ENCODE assay signal across 24 cellular contexts in genomic region chr6:149081281-149081680, GRCh38.
DNase-seq lines count a peak whose midpoint lies in the region; ATAC-seq, FAIRE-seq and TF ChIP-seq lines count a peak whose summit lies in the region.
"Had no signal": no experiment of that assay in that cellular context is flagged by ENCODE, and none has a peak within 500 bp of the region (broad histone marks: within the 10 kb centered on the region; RNA-seq: fewer than 3 reads in every experiment).

No MANE protein-coding gene starts in this region.

- H3K9me3 ChIP-seq in SK-N-SH = no peaks in the 10 kb centered on the region
- no peaks in the 10 kb centered on the region for H3K9me3 ChIP-seq in astrocyte (ENCODE audit: insufficient read depth, low read depth, low read length)
- no peaks in the 10 kb centered on the region for H3K9me3 ChIP-seq in skeletal muscle satellite cell (replicated peaks; ENCODE audit: low read length)
- H3K9me3 ChIP-seq: upper lobe of right lung had no signal

- 100% methylated on average over 1 of the region's 1 CpG for WGBS in SK-N-SH (ENCODE audit: low lambda C conversion rate)

- H3F3A ChIP-seq in SK-N-SH (replicated peaks; ENCODE audit: insufficient read depth) = peaks cover 22% of the 10 kb centered on the region

- H3K4me3 Mint-ChIP-seq in astrocyte (ENCODE audit: unreplicated experiment) = no peak overlapping the region
- H3K4me3 Mint-ChIP-seq: neural progenitor cell; stimulated activated naive B cell treated with anti-CD40 and anti-IgM and Interleukin-4, amounts not matched to agents 10 μg/mL and 1 μg/mL and 100 μg/mL, for 72 hours; T-helper 2 cell treated with Interferon-gamma antibody and Interleukin-4, amounts not matched to agents 5 μg/mL and 100 μg/mL, for 36 hours had no signal

- no peaks in the 10 kb centered on the region for H3K9me3 Mint-ChIP-seq in astrocyte (ENCODE audit: unreplicated experiment)
- H3K9me3 Mint-ChIP-seq: neural progenitor cell; stimulated activated naive B cell treated with anti-CD40 and anti-IgM and Interleukin-4, amounts not matched to agents 10 μg/mL and 1 μg/mL and 100 μg/mL, for 72 hours; T-helper 2 cell treated with Interferon-gamma antibody and Interleukin-4, amounts not matched to agents 5 μg/mL and 100 μg/mL, for 36 hours had no signal

- H3K4me1 ChIP-seq in SK-N-SH (ENCODE audit: control insufficient read depth in 1 of 2, insufficient read depth in 2 of 2, low read depth in 1 of 2, low read length in 1 of 2) (peaks cover 13 to 22% of the 10 kb centered on the region in 2 experiments), astrocyte (ENCODE audit: insufficient read depth, low read length) (peaks cover 29% of the 10 kb centered on the region), skeletal muscle satellite cell (ENCODE audit: control insufficient read depth, insufficient read depth, low read length) (peaks cover 43% of the 10 kb centered on the region)
- H3K4me1 ChIP-seq: neural progenitor cell had no signal

- H3K36me3 Mint-ChIP-seq in astrocyte (ENCODE audit: low read depth, unreplicated experiment) = no peaks in the 10 kb centered on the region

- POLR2A ChIA-PET in SK-N-SH (lab: Yijun Ruan, JAX) = no interaction called here

- peaks cover 1% of the 10 kb centered on the region for H3K27me3 Mint-ChIP-seq in astrocyte (ENCODE audit: low read depth, unreplicated experiment)
- H3K27me3 Mint-ChIP-seq: stimulated activated naive B cell treated with anti-CD40 and anti-IgM and Interleukin-4, amounts not matched to agents 10 μg/mL and 1 μg/mL and 100 μg/mL, for 72 hours had no signal

- no peak overlapping the region for H3K4me3 ChIP-seq in SK-N-SH (ENCODE audit: low read depth in 2 of 2, low read length in 1 of 2)
- H3K4me3 ChIP-seq in astrocyte (ENCODE audit: insufficient read depth, low read depth, low read length) = no peak overlapping the region
- no peak overlapping the region for H3K4me3 ChIP-seq in skeletal muscle satellite cell (ENCODE audit: low read length)
- H3K4me3 ChIP-seq: neural progenitor cell, upper lobe of right lung had no signal

- H3K4me2 ChIP-seq in SK-N-SH = 0 out of 2 replicates have a peak overlapping the region, but pooled peaks have one; percentile 15
- peak overlapping the region; percentile 55 for H3K4me2 ChIP-seq in astrocyte (ENCODE audit: low read length)
- peak overlapping the region; percentile 65 for H3K4me2 ChIP-seq in skeletal muscle satellite cell (ENCODE audit: low read length)
- H3K4me2 ChIP-seq: neural progenitor cell had no signal

- DNase-seq in SK-N-SH (no peak), MV-4-11 (lab: John Stamatoyannopoulos, UW) (peak; percentile 52), astrocyte (ENCODE audit: low read depth) (no peak), GOT3 (lab: John Stamatoyannopoulos, UW) (no peak), KBM-7 (no peak), RKO (ENCODE audit: low spot score) (no peak)
- DNase-seq: 8988T; activated gamma-delta T cell treated with Interleukin-2 at 50 U/mL for 16 hours; amygdala; central memory CD4-positive, alpha-beta T cell; NCI-H1436; NCI-H2171 treated with DMSO at 0.1 percent for 48 hours; NCI-H526 treated with DMSO at 0.1 percent for 48 hours; OCI-M1; right cardiac atrium; stimulated activated CD4-positive, alpha-beta T cell treated with anti-CD3 and anti-CD28 coated beads, Interleukin-15, amount 100 ng/mL, for 24 hours; stimulated activated naive B cell treated with anti-CD40 and anti-IgM and Interleukin-4, amounts not matched to agents 10 μg/mL and 1 μg/mL and 100 μg/mL, for 72 hours; upper lobe of right lung had no signal

- peaks cover 21% of the 10 kb centered on the region for H3K4me1 Mint-ChIP-seq in astrocyte (ENCODE audit: low read depth, unreplicated experiment)

- H3K79me2 ChIP-seq in SK-N-SH (ENCODE audit: insufficient read depth) (no peaks in the 10 kb centered on the region), astrocyte (ENCODE audit: insufficient read depth, low read length) (no peaks in the 10 kb centered on the region)

- CTCF ChIA-PET in SK-N-SH (lab: Yijun Ruan, JAX) = interaction anchor here (1.2 to 2.6 kb wide), 5 partner anchors 37 to 436 kb away, joined by 3 to 34 read pairs (median 7); no protein-coding TSS in a partner anchor

- TF ChIP-seq EP300 in SK-N-SH (IDR thresholded peaks at IDR 0.05; ENCODE audit: borderline replicate concordance in 1 of 2, low read depth in 1 of 2, low read length in 1 of 2) = no peak

- no peak for TF ChIP-seq RAD21 in SK-N-SH (IDR thresholded peaks at IDR 0.05; ENCODE audit: low read length)

- H2AFZ ChIP-seq in SK-N-SH (ENCODE audit: low read depth) (peak overlapping the region; percentile 63; the same call in 1 of the 2 replicates), astrocyte (ENCODE audit: low read depth, low read length) (no peak overlapping the region)
- H2AFZ ChIP-seq: neural progenitor cell had no signal

- ATAC-seq in SK-N-SH treated with all-trans-retinoic acid at 6 μM for 48 hours = no peak
- ATAC-seq: left lobe of liver; right cardiac atrium; stimulated activated naive B cell treated with anti-CD40 and anti-IgM and Interleukin-4, amounts not matched to agents 10 μg/mL and 1 μg/mL and 100 μg/mL, for 72 hours had no signal

- H4K20me1 ChIP-seq in SK-N-SH (ENCODE audit: insufficient read depth) (no peaks in the 10 kb centered on the region), astrocyte (ENCODE audit: insufficient read depth, low read length) (no peaks in the 10 kb centered on the region)

- H3K27ac ChIP-seq in SK-N-SH (ENCODE audit: low read depth in 2 of 2, low read length in 1 of 2) (peak overlapping the region in 1 of 2 experiments; percentile 87; a peak in 1 of 4 replicates), astrocyte (ENCODE audit: low read depth, low read length) (peak overlapping the region; percentile 75)
- H3K27ac ChIP-seq: epithelial cell of prostate, neural progenitor cell, upper lobe of right lung had no signal

- no peak for FAIRE-seq in astrocyte (lab: Jason Lieb, UNC)

- no peak overlapping the region for H3K27ac Mint-ChIP-seq in astrocyte (ENCODE audit: unreplicated experiment)
- H3K27ac Mint-ChIP-seq: neural progenitor cell; T-helper 2 cell treated with Interferon-gamma antibody and Interleukin-4, amounts not matched to agents 5 μg/mL and 100 μg/mL, for 36 hours had no signal

- H3K27me3 ChIP-seq in SK-N-SH (ENCODE audit: insufficient read depth) = no peaks in the 10 kb centered on the region
- no peaks in the 10 kb centered on the region for H3K27me3 ChIP-seq in astrocyte (ENCODE audit: insufficient read depth, low read length)
- H3K27me3 ChIP-seq in skeletal muscle satellite cell (ENCODE audit: control insufficient read depth, insufficient read depth, low read length) = no peaks in the 10 kb centered on the region
- H3K27me3 ChIP-seq: neural progenitor cell, upper lobe of right lung had no signal

- in situ Hi-C loops in KBM-7 (cut with MboI; ENCODE audit: low pct_unique_long_range_greater_than_20kb, low sequenced_read_pairs) = loop anchor here (25.0 kb wide), 1 partner anchor 356 kb away; no protein-coding TSS in a partner anchor

- H3K36me3 ChIP-seq in SK-N-SH (replicated peaks in 1 of 2; ENCODE audit: control insufficient read depth in 1 of 2, insufficient read depth in 2 of 2, low read length in 1 of 2) (no peaks in the 10 kb centered on the region), astrocyte (ENCODE audit: insufficient read depth, low read length) (no peaks in the 10 kb centered on the region), skeletal muscle satellite cell (ENCODE audit: insufficient read depth, low read length) (no peaks in the 10 kb centered on the region)
- H3K36me3 ChIP-seq: neural progenitor cell, upper lobe of right lung had no signal

- no peaks in the 10 kb centered on the region for H3K9me2 ChIP-seq in SK-N-SH

- no peak for TF ChIP-seq CTCF in SK-N-SH (IDR thresholded peaks at IDR 0.05)
- TF ChIP-seq CTCF in astrocyte (IDR thresholded peaks at IDR 0.05; ENCODE audit: insufficient read depth, low read depth, low read length) = no peak

- no peak overlapping the region for H3K9ac ChIP-seq in SK-N-SH
- H3K9ac ChIP-seq in astrocyte (ENCODE audit: low read length) = peak overlapping the region; percentile 1
- peak overlapping the region; percentile 16 for H3K9ac ChIP-seq in skeletal muscle satellite cell (ENCODE audit: low read depth, low read length)
- H3K9ac ChIP-seq: neural progenitor cell had no signal

TF ChIP-seq in SK-N-SH, 30 proteins besides CTCF, POLR2A, EP300 and RAD21:
- TF ChIP-seq, protein P1, sequence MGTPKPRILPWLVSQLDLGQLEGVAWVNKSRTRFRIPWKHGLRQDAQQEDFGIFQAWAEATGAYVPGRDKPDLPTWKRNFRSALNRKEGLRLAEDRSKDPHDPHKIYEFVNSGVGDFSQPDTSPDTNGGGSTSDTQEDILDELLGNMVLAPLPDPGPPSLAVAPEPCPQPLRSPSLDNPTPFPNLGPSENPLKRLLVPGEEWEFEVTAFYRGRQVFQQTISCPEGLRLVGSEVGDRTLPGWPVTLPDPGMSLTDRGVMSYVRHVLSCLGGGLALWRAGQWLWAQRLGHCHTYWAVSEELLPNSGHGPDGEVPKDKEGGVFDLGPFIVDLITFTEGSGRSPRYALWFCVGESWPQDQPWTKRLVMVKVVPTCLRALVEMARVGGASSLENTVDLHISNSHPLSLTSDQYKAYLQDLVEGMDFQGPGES (IDR thresholded peaks at IDR 0.05; ENCODE audit: low read depth, low read length) = no peak
- no peak for TF ChIP-seq RCOR1 (IDR thresholded peaks at IDR 0.05; ENCODE audit: low read length)

TF ChIP-seq in SK-N-SH treated with all-trans-retinoic acid at 6 μM for 48 hours, 23 proteins besides CTCF, POLR2A, EP300 and RAD21 (continues in another document):
- no peak for TF ChIP-seq ZFP30 (CRISPR knock-in tag; IDR thresholded peaks at IDR 0.05)
- TF ChIP-seq, protein P2, sequence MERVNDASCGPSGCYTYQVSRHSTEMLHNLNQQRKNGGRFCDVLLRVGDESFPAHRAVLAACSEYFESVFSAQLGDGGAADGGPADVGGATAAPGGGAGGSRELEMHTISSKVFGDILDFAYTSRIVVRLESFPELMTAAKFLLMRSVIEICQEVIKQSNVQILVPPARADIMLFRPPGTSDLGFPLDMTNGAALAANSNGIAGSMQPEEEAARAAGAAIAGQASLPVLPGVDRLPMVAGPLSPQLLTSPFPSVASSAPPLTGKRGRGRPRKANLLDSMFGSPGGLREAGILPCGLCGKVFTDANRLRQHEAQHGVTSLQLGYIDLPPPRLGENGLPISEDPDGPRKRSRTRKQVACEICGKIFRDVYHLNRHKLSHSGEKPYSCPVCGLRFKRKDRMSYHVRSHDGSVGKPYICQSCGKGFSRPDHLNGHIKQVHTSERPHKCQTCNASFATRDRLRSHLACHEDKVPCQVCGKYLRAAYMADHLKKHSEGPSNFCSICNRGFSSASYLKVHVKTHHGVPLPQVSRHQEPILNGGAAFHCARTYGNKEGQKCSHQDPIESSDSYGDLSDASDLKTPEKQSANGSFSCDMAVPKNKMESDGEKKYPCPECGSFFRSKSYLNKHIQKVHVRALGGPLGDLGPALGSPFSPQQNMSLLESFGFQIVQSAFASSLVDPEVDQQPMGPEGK (CRISPR knock-in tag; IDR thresholded peaks at IDR 0.05; ENCODE audit: borderline replicate concordance) = no peak

Comparison
In these comparisons a context has a peak if more than half of its experiments do, and no peak if none do; other contexts are left out.
1. H3K4me2 ChIP-seq: peak in every context shown above with its lines; median percentile 65 in skeletal muscle satellite cell; 55 in astrocyte; 15 in SK-N-SH.